In genomic region chr18:35179906-35180305, GRCh38 we compare ENCODE assay signal across 27 cellular contexts.
"Had no signal": no experiment of that assay in that cellular context is flagged by ENCODE, and none has a peak within 500 bp of the region (broad histone marks: within the 10 kb centered on the region; RNA-seq: fewer than 3 reads in every experiment).

No MANE protein-coding gene starts in this region.

- H3K36me3 ChIP-seq: left ventricle myocardium inferior, lower lobe of right lung, ovary, sigmoid colon, tibial artery had no signal

- H3K27me3 ChIP-seq: dorsolateral prefrontal cortex, ovary, sigmoid colon, testis, tibial artery had no signal

- DNase-seq: dorsolateral prefrontal cortex; effector CD4-positive, alpha-beta T cell; hypothalamus; immature natural killer cell; islet precursor cell; kidney glomerular epithelial cell; left colon; left ventricle myocardium inferior; lower lobe of right lung; midbrain; naive thymus-derived CD4-positive, alpha-beta T cell; nephron progenitor cell; occipital lobe; ovary; posterior cingulate gyrus; psoas muscle; right cardiac atrium; sigmoid colon; stimulated activated CD4-positive, alpha-beta T cell treated with anti-CD3 and anti-CD28 coated beads, Interleukin-2, amount 100 ng/mL, for 24 hours; stimulated activated CD4-positive, alpha-beta T cell treated with anti-CD3 and anti-CD28 coated beads, Interleukin-4, amount 100 ng/mL, for 4 hours; stimulated activated naive CD8-positive, alpha-beta T cell treated with anti-CD3 and anti-CD28 coated beads, Interleukin-15, Interleukin-2, amounts not matched to agents 100 U/mL and 50 U/mL, for 24 hours; substantia nigra; testis; tibial artery had no signal

- ATAC-seq: left colon; lower lobe of right lung; naive thymus-derived CD4-positive, alpha-beta T cell; psoas muscle; right cardiac atrium; stimulated activated memory B cell treated with anti-CD40 and anti-IgM and Interleukin-4, amounts not matched to agents 10 μg/mL and 1 μg/mL and 100 μg/mL, for 72 hours; stimulated activated naive CD8-positive, alpha-beta T cell treated with anti-CD3 and anti-CD28 coated beads, Interleukin-15, Interleukin-2, amounts not matched to agents 100 U/mL and 50 U/mL, for 24 hours had no signal

- H3K9me3 ChIP-seq: ovary, testis, tibial artery had no signal

- H3K27ac ChIP-seq: dorsolateral prefrontal cortex, left ventricle myocardium inferior, lower lobe of right lung, ovary, psoas muscle, sigmoid colon, testis, tibial artery had no signal

- H3K4me3 ChIP-seq: dorsolateral prefrontal cortex, left ventricle myocardium inferior, lower lobe of right lung, ovary, psoas muscle, sigmoid colon, testis, tibial artery had no signal

- FAIRE-seq: colon, frontal cortex had no signal

- H3K4me1 ChIP-seq: lower lobe of right lung, psoas muscle, sigmoid colon, testis, tibial artery had no signal
